14 cellular contexts compared by ENCODE assay signal in genomic region chr4:105965183-105965800, GRCh38.
DNase-seq lines count a peak whose midpoint lies in the region; ATAC-seq, FAIRE-seq and TF ChIP-seq lines count a peak whose summit lies in the region.
"Had no signal": no experiment of that assay in that cellular context is flagged by ENCODE, and none has a peak within 500 bp of the region (broad histone marks: within the 10 kb centered on the region; RNA-seq: fewer than 3 reads in every experiment).

No MANE protein-coding gene starts in this region.

- no peaks in the 10 kb centered on the region for H4K20me1 ChIP-seq in PC-3 (ENCODE audit: low read length)

- ATAC-seq in PC-3 = peak; percentile 69
- ATAC-seq in left colon = peak; percentile 41
- ATAC-seq in heart left ventricle = no peak
- ATAC-seq in GM18868 (IDR thresholded peaks at IDR 0.05; ENCODE audit: unreplicated experiment) = no peak

- H3K79me2 ChIP-seq in PC-3 (ENCODE audit: low read length) = no peaks in the 10 kb centered on the region

- no peaks in the 10 kb centered on the region for H3K9me2 ChIP-seq in PC-3 (replicated peaks; ENCODE audit: low read length)

- H3F3A ChIP-seq in PC-3 (ENCODE audit: low read length, unreplicated experiment) = peaks cover 6% of the 10 kb centered on the region

- BruUV-seq in PC-3 (replicated peaks; lab: Mats Ljungman, UMichigan) = no TSS peak

- no peak for TF ChIP-seq POLR2A in heart left ventricle (IDR thresholded peaks at IDR 0.05)

- H3K9me3 ChIP-seq in PC-3 (ENCODE audit: low read length) (no peaks in the 10 kb centered on the region), heart left ventricle (no peaks in the 10 kb centered on the region)
- H3K9me3 ChIP-seq: BE2C had no signal

- no peak for TF ChIP-seq CTCF in PC-3 (conservative IDR thresholded peaks at IDR 0.05; ENCODE audit: low read depth, low read length)
- no peak for TF ChIP-seq CTCF in bronchial epithelial cell (IDR thresholded peaks at IDR 0.05; ENCODE audit: insufficient read depth, low read length, severe bottlenecking)
- no peak for TF ChIP-seq CTCF in heart left ventricle (IDR thresholded peaks at IDR 0.05)
- TF ChIP-seq CTCF in foreskin fibroblast (IDR thresholded peaks at IDR 0.05; ENCODE audit: low read depth, low read length) = no peak

- 0 out of 2 replicates have a peak overlapping the region, but pooled peaks have one; percentile 12 for H3K9ac ChIP-seq in PC-3 (ENCODE audit: low read length)

- peak overlapping the region; percentile 23; the same call in 1 of the 2 replicates for H2AFZ ChIP-seq in PC-3 (ENCODE audit: low read length)

- H3K4me1 ChIP-seq in PC-3 (ENCODE audit: insufficient read depth, low read length) = peaks cover 37% of the 10 kb centered on the region
- H3K4me1 ChIP-seq in heart left ventricle = peaks cover 0 to 26% (median 16%) of the 10 kb centered on the region in 12 donors
- H3K4me1 ChIP-seq: BE2C had no signal

- H3K36me3 ChIP-seq in PC-3 (ENCODE audit: low read depth, low read length) (no peaks in the 10 kb centered on the region; the same call in 1 of the 2 replicates), bronchial epithelial cell (ENCODE audit: control insufficient read depth, insufficient read depth, low read length) (no peaks in the 10 kb centered on the region), heart left ventricle (no peaks in the 10 kb centered on the region)
- H3K36me3 ChIP-seq: BE2C had no signal

- DNase-seq in PC-3 (peak; percentile 72), bronchial epithelial cell (ENCODE audit: low read depth) (peak; percentile 88), left colon (no peak), heart left ventricle (no peak), foreskin fibroblast (no peak), posterior cingulate gyrus (no peak)
- DNase-seq: BE2C; CD4-positive, alpha-beta memory T cell; KG1; NCI-H1436; NCI-H2029 treated with DMSO at 0.1 percent for 48 hours; NCI-H2171 treated with DMSO at 0.1 percent for 48 hours; NCI-H748 treated with DMSO at 0.1 percent for 48 hours had no signal

- H3K27ac ChIP-seq in PC-3 (ENCODE audit: low read length) (peak overlapping the region; percentile 75), heart left ventricle (no peak overlapping the region)

- WGBS in heart left ventricle, 4 donors = 53 to 69% (median 54%) methylated on average over 6 of the region's 6 CpGs

- intact Hi-C loops in PC-3 (cut with micrococcal nuclease) (no loop called here), left colon (cut with DNase I, micrococcal nuclease) (no loop called here), heart left ventricle (cut with DNase I) (no loop called here), posterior cingulate gyrus (cut with DNase I) (no loop called here)

- POLR2A ChIA-PET in PC-3 (lab: Charles Lee; ENCODE audit: unreplicated experiment) = no interaction called here

- H3K27me3 ChIP-seq in PC-3 (ENCODE audit: low read length) = no peaks in the 10 kb centered on the region
- no peaks in the 10 kb centered on the region for H3K27me3 ChIP-seq in bronchial epithelial cell (ENCODE audit: control insufficient read depth, insufficient read depth, low read length)
- H3K27me3 ChIP-seq in heart left ventricle = no peaks in the 10 kb centered on the region
- H3K27me3 ChIP-seq: BE2C had no signal

- H3K4me3 ChIP-seq in PC-3 (ENCODE audit: low read length) (peak overlapping the region; percentile 41), bronchial epithelial cell (ENCODE audit: low read depth, low read length) (no peak overlapping the region), heart left ventricle (no peak overlapping the region), foreskin fibroblast (ENCODE audit: low read depth in 1 of 2, low read length in 2 of 2) (no peak overlapping the region)

- H3K4me2 ChIP-seq in PC-3 (ENCODE audit: low read length) = peak overlapping the region; percentile 78

- no peak for FAIRE-seq in bronchial epithelial cell (lab: Jason Lieb, UNC)

- CTCF ChIA-PET in PC-3 (lab: Charles Lee) = interaction anchor here (0.6 kb wide), 1 partner anchor 251 kb away, joined by 5 read pairs; no protein-coding TSS in a partner anchor

Comparison
In these comparisons a context has a peak if more than half of its experiments do, and no peak if none do; other contexts are left out.
1. ATAC-seq: peak in PC-3 (single experiment) and left colon (single experiment); none in heart left ventricle (0 of 4) and GM18868 (single experiment).
2. DNase-seq: peak in PC-3 (single experiment) and bronchial epithelial cell (single experiment); none in left colon (0 of 2), heart left ventricle (0 of 5), foreskin fibroblast (0 of 2) and posterior cingulate gyrus (0 of 10).